ENCODE assay signal across 15 cellular contexts in the genomic region with DNA sequence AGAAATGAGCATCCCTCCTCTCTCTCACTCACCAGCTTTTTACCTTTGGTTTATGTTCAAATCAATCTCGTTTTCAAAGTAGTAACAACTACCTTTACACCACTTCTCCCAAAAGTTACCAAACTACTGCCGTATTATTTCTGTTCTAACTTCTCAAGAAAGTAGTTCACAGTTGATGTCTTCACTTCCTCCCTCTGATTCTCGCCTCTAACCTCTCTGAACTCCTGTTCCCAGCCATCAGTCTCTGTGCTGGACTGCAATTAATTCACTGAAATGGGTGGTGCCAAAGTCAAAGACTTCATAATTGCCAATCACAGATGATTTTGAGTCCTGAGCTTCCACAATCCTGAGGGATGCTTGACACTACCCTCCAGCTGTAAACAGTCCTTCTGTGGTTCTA. TPM values are rescaled to one million over a fixed set of nuclear protein-coding genes. Genes with fewer than 3 reads are reported as not detected.
A peak's percentile ranks its signal among the peaks of the same experiment; 100 is the strongest.
DNase-seq lines count a peak whose midpoint lies in the region; TF ChIP-seq lines count a peak whose summit lies in the region.
"Had no signal": no experiment of that assay in that cellular context is flagged by ENCODE, and none has a peak within 500 bp of the region (broad histone marks: within the 10 kb centered on the region; RNA-seq: fewer than 3 reads in every experiment).

No MANE protein-coding gene starts in this region.

- H3K23ac ChIP-seq in trophoblast cell (ENCODE audit: low read length) = peak overlapping the region; percentile 10

- CTCF ChIA-PET in HEK293 (lab: Yijun Ruan, JAX) = interaction anchor here (1.0 kb wide), 1 partner anchor 14 kb away, joined by 4 read pairs; no protein-coding TSS in a partner anchor

- H2BK12ac ChIP-seq in trophoblast cell (ENCODE audit: low read length) = no peak overlapping the region

- H2AFZ ChIP-seq in OCI-LY3 (ENCODE audit: low read depth, low read length) (no peak overlapping the region), trophoblast cell (ENCODE audit: insufficient read depth, low read length, poor library complexity) (no peak overlapping the region)

- H3K14ac ChIP-seq in trophoblast cell (ENCODE audit: low read length) = no peak overlapping the region

- TF ChIP-seq POLR2A in breast epithelium (IDR thresholded peaks at IDR 0.05) = no peak

- no peak overlapping the region for H4K8ac ChIP-seq in trophoblast cell (ENCODE audit: low read depth, low read length)

- H3K27me3 ChIP-seq in OCI-LY3 (ENCODE audit: low read depth, low read length) = no peaks in the 10 kb centered on the region
- no peaks in the 10 kb centered on the region for H3K27me3 ChIP-seq in trophoblast cell (ENCODE audit: insufficient read depth, low read length)
- no peaks in the 10 kb centered on the region for H3K27me3 ChIP-seq in breast epithelium
- H3K27me3 ChIP-seq: BLaER1, uterus had no signal

- TF ChIP-seq CTCF in HEK293 (tag by site-specific recombination; IDR thresholded peaks at IDR 0.05) (no peak), OCI-LY3 (IDR thresholded peaks at IDR 0.05; ENCODE audit: low read depth, low read length) (no peak), breast epithelium (IDR thresholded peaks at IDR 0.05) (no peak)

- H2AK5ac ChIP-seq in trophoblast cell (ENCODE audit: low read length) = no peak overlapping the region

- H3K36me3 ChIP-seq in HEK293 (ENCODE audit: control insufficient read depth in 2 of 2, insufficient read depth in 1 of 2, low read length in 2 of 2) = no peaks in the 10 kb centered on the region
- no peaks in the 10 kb centered on the region for H3K36me3 ChIP-seq in OCI-LY3 (replicated peaks; ENCODE audit: low read depth, low read length)
- H3K36me3 ChIP-seq in trophoblast cell (ENCODE audit: control insufficient read depth in 1 of 2, insufficient read depth in 2 of 2, low read length in 2 of 2) = no peaks in the 10 kb centered on the region
- no peaks in the 10 kb centered on the region for H3K36me3 ChIP-seq in breast epithelium
- H3K36me3 ChIP-seq: BLaER1, uterus, WERI-Rb-1 had no signal

- WGBS in trophoblast cell (ENCODE audit: extremely low coverage, insufficient coverage, insufficient read length) = no CpG with 5 or more reads among the region's 3 CpGs

- no peak overlapping the region for H2BK5ac ChIP-seq in trophoblast cell (ENCODE audit: low read depth, low read length, poor library complexity)

- H3K4me3 ChIP-seq in HEK293 (ENCODE audit: low read depth, low read length) (no peak overlapping the region), OCI-LY3 (ENCODE audit: low read length) (no peak overlapping the region), trophoblast cell (ENCODE audit: low read depth, low read length) (no peak overlapping the region), breast epithelium (no peak overlapping the region)
- H3K4me3 ChIP-seq: BLaER1, mucosa of descending colon, smooth muscle cell, uterus had no signal

- POLR2A ChIA-PET in HEK293 (lab: Yijun Ruan, JAX) = no interaction called here

- H4K91ac ChIP-seq in trophoblast cell (ENCODE audit: low read depth, low read length) = no peak overlapping the region

- H3K79me1 ChIP-seq in trophoblast cell (ENCODE audit: low read length) = no peaks in the 10 kb centered on the region

- H3K27ac ChIP-seq in HEK293 (ENCODE audit: extremely low read depth, low read depth, low read length) (no peak overlapping the region), OCI-LY3 (ENCODE audit: low read length) (no peak overlapping the region), trophoblast cell (ENCODE audit: low read depth, low read length) (no peak overlapping the region), breast epithelium (no peak overlapping the region)
- H3K27ac ChIP-seq: BLaER1, RWPE1, uterus, WERI-Rb-1 had no signal

- H3K18ac ChIP-seq in trophoblast cell (ENCODE audit: low read length) = no peak overlapping the region

- H3K4me1 ChIP-seq in HEK293 (ENCODE audit: control insufficient read depth, insufficient read depth, low read length) (no peaks in the 10 kb centered on the region), OCI-LY3 (ENCODE audit: low read length) (peaks cover 32% of the 10 kb centered on the region), trophoblast cell (ENCODE audit: control insufficient read depth in 1 of 2, insufficient read depth in 2 of 2, low read length in 2 of 2) (peaks cover 0 to 5% of the 10 kb centered on the region in 2 experiments), breast epithelium (no peaks in the 10 kb centered on the region)
- H3K4me1 ChIP-seq: uterus had no signal

- H3K79me2 ChIP-seq in OCI-LY3 (ENCODE audit: low read length) = no peaks in the 10 kb centered on the region
- H3K79me2 ChIP-seq in trophoblast cell (ENCODE audit: control insufficient read depth, insufficient read depth, low read length, poor library complexity) = no peaks in the 10 kb centered on the region

- H2BK120ac ChIP-seq in trophoblast cell (ENCODE audit: insufficient read depth, low read length, poor library complexity) = no peak overlapping the region

- H3K9me3 ChIP-seq in HEK293 (ENCODE audit: control insufficient read depth, insufficient read depth, low read depth, low read length) = no peaks in the 10 kb centered on the region
- H3K9me3 ChIP-seq in OCI-LY3 (ENCODE audit: insufficient read depth, low read length) = no peaks in the 10 kb centered on the region
- H3K9me3 ChIP-seq in trophoblast cell (ENCODE audit: insufficient read depth, low read depth, low read length) = no peaks in the 10 kb centered on the region
- no peaks in the 10 kb centered on the region for H3K9me3 ChIP-seq in breast epithelium
- H3K9me3 ChIP-seq: BLaER1, mucosa of descending colon, uterus had no signal

- H4K12ac ChIP-seq in trophoblast cell (ENCODE audit: low read depth, low read length) = no peak overlapping the region

- H3K4me2 ChIP-seq in OCI-LY3 (ENCODE audit: low read length) = peak overlapping the region; percentile 23
- H3K4me2 ChIP-seq in trophoblast cell (ENCODE audit: low read length) = no peak overlapping the region
- H3K4me2 ChIP-seq: BLaER1, smooth muscle cell had no signal

- DNase-seq in SIG-M5 treated with dmso at 0.1 percent for 504 hours (lab: John Stamatoyannopoulos, UW; ENCODE audit: unreplicated experiment) = peak; percentile 80
- DNase-seq in SIG-M5 (lab: John Stamatoyannopoulos, UW) = no peak
- DNase-seq in trophoblast cell = no peak
- no peak for DNase-seq in breast epithelium (ENCODE audit: low spot score in 2 of 2)
- no peak for DNase-seq in NCI-H510A treated with DMSO at 0.1 percent for 48 hours (lab: John Stamatoyannopoulos, UW)
- no peak for DNase-seq in stimulated activated CD4-positive, alpha-beta T cell treated with anti-CD3 and anti-CD28 coated beads, Interleukin-2, amount 100 ng/mL, for 48 hours
- DNase-seq: mucosa of descending colon, NCI-H1417 treated with DMSO at 0.1 percent for 48 hours, uterus, WERI-Rb-1 had no signal

- no peaks in the 10 kb centered on the region for H4K20me1 ChIP-seq in OCI-LY3 (ENCODE audit: insufficient read depth, low read length)
- H4K20me1 ChIP-seq: BLaER1 had no signal

- no peak overlapping the region for H3K9ac ChIP-seq in OCI-LY3 (ENCODE audit: low read length)
- H3K9ac ChIP-seq in trophoblast cell (ENCODE audit: low read length) = no peak overlapping the region
- H3K9ac ChIP-seq: BLaER1 had no signal

- no peak overlapping the region for H3K4ac ChIP-seq in trophoblast cell (ENCODE audit: low read depth, low read length)

- intact Hi-C loops in breast epithelium (cut with DNase I; ENCODE audit: low total_unique reads) = no loop called here

TF ChIP-seq in HEK293, 187 proteins besides CTCF, POLR2A, EP300 and RAD21:
- TF ChIP-seq ZNF701 (tag by site-specific recombination; IDR thresholded peaks at IDR 0.05) = 0 out of 2 replicates have a peak, but pooled peaks have one; percentile 19
- no peak for TF ChIP-seq ZNF747 (tag by site-specific recombination; IDR thresholded peaks at IDR 0.05)
- TF ChIP-seq ZNF202 (tag by site-specific recombination; IDR thresholded peaks at IDR 0.05; ENCODE audit: borderline replicate concordance) = no peak
- TF ChIP-seq ZNF146 (tag by site-specific recombination; IDR thresholded peaks at IDR 0.05) = no peak
- TF ChIP-seq, protein P1, sequence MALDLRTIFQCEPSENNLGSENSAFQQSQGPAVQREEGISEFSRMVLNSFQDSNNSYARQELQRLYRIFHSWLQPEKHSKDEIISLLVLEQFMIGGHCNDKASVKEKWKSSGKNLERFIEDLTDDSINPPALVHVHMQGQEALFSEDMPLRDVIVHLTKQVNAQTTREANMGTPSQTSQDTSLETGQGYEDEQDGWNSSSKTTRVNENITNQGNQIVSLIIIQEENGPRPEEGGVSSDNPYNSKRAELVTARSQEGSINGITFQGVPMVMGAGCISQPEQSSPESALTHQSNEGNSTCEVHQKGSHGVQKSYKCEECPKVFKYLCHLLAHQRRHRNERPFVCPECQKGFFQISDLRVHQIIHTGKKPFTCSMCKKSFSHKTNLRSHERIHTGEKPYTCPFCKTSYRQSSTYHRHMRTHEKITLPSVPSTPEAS (tag by site-specific recombination; IDR thresholded peaks at IDR 0.05) = no peak

RNA-seq across cellular contexts. Expression of gene ZNF281, which starts 54.0 kb away (rescaled TPM):
- 15.2 and 15.3 TPM in 2 replicates for polyA plus RNA-seq in trophoblast cell (2013)
- 10 to 100 TPM; 11.0 to 25.6 (median 16.1) TPM for total RNA-seq in breast epithelium
